13 cellular contexts compared by ENCODE assay signal in genomic region chr4:181971411-181971810, GRCh38.
A peak's percentile ranks its signal among the peaks of the same experiment; 100 is the strongest.
DNase-seq lines count a peak whose midpoint lies in the region; ATAC-seq and TF ChIP-seq lines count a peak whose summit lies in the region.
"Had no signal": no experiment of that assay in that cellular context is flagged by ENCODE, and none has a peak within 500 bp of the region (broad histone marks: within the 10 kb centered on the region; RNA-seq: fewer than 3 reads in every experiment).

No MANE protein-coding gene starts in this region.

- H4K20me1 ChIP-seq in IMR-90 (ENCODE audit: insufficient read depth, low read length): no peaks in the 10 kb centered on the region

- in situ Hi-C loops in IMR-90 (cut with MboI; ENCODE audit: low sequenced_read_pairs): no loop called here

- no TSS peak for BruUV-seq in IMR-90 (replicated peaks; lab: Mats Ljungman, UMichigan)

- no peak overlapping the region for H2BK5ac ChIP-seq in IMR-90 (ENCODE audit: low read depth, low read length, poor library complexity, severe bottlenecking)

- peaks cover 1 to 2% (median 2%) of the 10 kb centered on the region in 3 donors for H3K27me3 Mint-ChIP-seq in immature natural killer cell (ENCODE audit: low read depth in 3 of 3)

- H3K23ac ChIP-seq in IMR-90 (ENCODE audit: low read depth, low read length): no peak overlapping the region

- peak overlapping the region in 1 of 2 experiments; percentile 24; a peak in 1 of 4 replicates for H4K8ac ChIP-seq in IMR-90 (ENCODE audit: low read depth in 2 of 2, low read length in 2 of 2)

- no peaks in the 10 kb centered on the region for H3K79me1 ChIP-seq in IMR-90 (ENCODE audit: low read depth in 1 of 2, low read length in 2 of 2)

- peak overlapping the region in 3 of 6 donors; percentile 4 to 69 (median 30) for H3K27ac Mint-ChIP-seq in immature natural killer cell
- H3K27ac Mint-ChIP-seq: neural progenitor cell had no signal

- 0 out of 2 replicates have a peak overlapping the region, but pooled peaks have one; percentile 3 for H3K14ac ChIP-seq in IMR-90 (replicated peaks; ENCODE audit: low read depth, low read length)

- peaks cover 7 to 10% of the 10 kb centered on the region in 2 donors for H3K4me1 Mint-ChIP-seq in immature natural killer cell

- peak overlapping the region; percentile 42 to 79 (median 49) for H3K4me3 Mint-ChIP-seq in immature natural killer cell
- H3K4me3 Mint-ChIP-seq: neural progenitor cell had no signal

- peak overlapping the region; percentile 11; the same call in 1 of the 2 replicates for H2AK5ac ChIP-seq in IMR-90 (ENCODE audit: low read depth, low read length)

- no peak overlapping the region for H4K5ac ChIP-seq in IMR-90 (ENCODE audit: low read depth, low read length)

- H3K27ac ChIP-seq in IMR-90 (ENCODE audit: insufficient read depth, low read length): no peak overlapping the region
- no peak overlapping the region for H3K27ac ChIP-seq in psoas muscle
- H3K27ac ChIP-seq in SJCRH30: no peak overlapping the region
- H3K27ac ChIP-seq: gastroesophageal sphincter, neural progenitor cell, VCaP had no signal

- peaks cover 2 to 21% (median 5%) of the 10 kb centered on the region in 6 donors for H3K9me3 Mint-ChIP-seq in immature natural killer cell

- H2AFZ ChIP-seq in IMR-90 (replicated peaks; ENCODE audit: low read length, poor library complexity): no peak overlapping the region
- H2AFZ ChIP-seq: neural progenitor cell had no signal

- H3K18ac ChIP-seq in IMR-90 (ENCODE audit: low read depth, low read length): no peak overlapping the region

- TF ChIP-seq POLR2A in IMR-90 (IDR thresholded peaks at IDR 0.05; ENCODE audit: low read depth, low read length): no peak

- no peak for DNase-seq in IMR-90
- DNase-seq in immature natural killer cell: peak in 2 of 3 donors; percentile 1 to 14
- no peak for DNase-seq in NCI-H1436 (lab: John Stamatoyannopoulos, UW)
- no peak for DNase-seq in psoas muscle
- no peak for DNase-seq in SJCRH30
- no peak for DNase-seq in SK-N-DZ (ENCODE audit: low spot score)
- DNase-seq: aorta, DND-41 had no signal

- H3K9me3 ChIP-seq in IMR-90 (ENCODE audit: control insufficient read depth, insufficient read depth, low read length) (peaks cover 4% of the 10 kb centered on the region), psoas muscle (no peaks in the 10 kb centered on the region), SJCRH30 (replicated peaks) (no peaks in the 10 kb centered on the region)

- dilution Hi-C loops in IMR-90 (cut with HindIII; ENCODE audit: low sequenced_read_pairs, unreplicated experiment): no loop called here

- H3K27me3 ChIP-seq in IMR-90 (ENCODE audit: control insufficient read depth, insufficient read depth, low read length) (no peaks in the 10 kb centered on the region), psoas muscle (ENCODE audit: insufficient read depth in 3 of 3, low read length in 2 of 3) (no peaks in the 10 kb centered on the region), SJCRH30 (no peaks in the 10 kb centered on the region)
- H3K27me3 ChIP-seq: gastroesophageal sphincter, neural progenitor cell had no signal

- H3K4me3 ChIP-seq in IMR-90 (ENCODE audit: insufficient read depth, low read depth, low read length): no peak overlapping the region
- H3K4me3 ChIP-seq in psoas muscle: no peak overlapping the region
- H3K4me3 ChIP-seq in SJCRH30: no peak overlapping the region
- H3K4me3 ChIP-seq: gastroesophageal sphincter, neural progenitor cell had no signal

- H3K4me2 ChIP-seq in IMR-90 (ENCODE audit: low read depth, low read length): no peak overlapping the region
- H3K4me2 ChIP-seq: neural progenitor cell had no signal

- no peaks in the 10 kb centered on the region for H3K36me3 Mint-ChIP-seq in immature natural killer cell

- no CpG with 5 or more reads among the region's 4 CpGs for WGBS in IMR-90 (ENCODE audit: extremely low coverage in 2 of 2, insufficient read length in 1 of 2), 2 experiments
- WGBS in psoas muscle, 3 donors: 55 to 69% (median 59%) methylated on average over 4 of the region's 4 CpGs

- 0 out of 2 replicates have a peak overlapping the region, but pooled peaks have one; percentile 44 for H3K4ac ChIP-seq in IMR-90 (ENCODE audit: low read depth, low read length)

- TF ChIP-seq CTCF in IMR-90 (conservative IDR thresholded peaks at IDR 0.05; ENCODE audit: low read depth, low read length): no peak
- TF ChIP-seq CTCF in psoas muscle (IDR thresholded peaks at IDR 0.05): no peak

- ATAC-seq in GM18511 (IDR thresholded peaks at IDR 0.05; ENCODE audit: unreplicated experiment) (peak; percentile 84), GM21723 (IDR thresholded peaks at IDR 0.05; ENCODE audit: unreplicated experiment) (peak; percentile 77), IMR-90 (ENCODE audit: low read depth) (no peak), psoas muscle (no peak)
- ATAC-seq: gastroesophageal sphincter had no signal

- peak overlapping the region; percentile 22; the same call in 1 of the 2 replicates for H2BK120ac ChIP-seq in IMR-90 (ENCODE audit: low read depth, low read length)

- CTCF ChIA-PET in IMR-90 (lab: Yijun Ruan, JAX): no interaction called here

- no peak overlapping the region; the same call in 2 of the 3 replicates for H2BK15ac ChIP-seq in IMR-90 (ENCODE audit: low read depth, low read length)

- no peak overlapping the region for H4K91ac ChIP-seq in IMR-90 (ENCODE audit: insufficient read depth, low read depth, low read length)

- TF ChIP-seq RAD21 in IMR-90 (IDR thresholded peaks at IDR 0.05; ENCODE audit: low read length): no peak

- POLR2A ChIA-PET in IMR-90 (lab: Charles Lee; ENCODE audit: unreplicated experiment): no interaction called here

- intact Hi-C loops in IMR-90 (cut with micrococcal nuclease): no loop called here
- intact Hi-C loops in psoas muscle (cut with DNase I): no loop called here

- H3K9ac ChIP-seq in IMR-90 (ENCODE audit: low read depth, low read length): no peak overlapping the region
- H3K9ac ChIP-seq: neural progenitor cell had no signal

- peak overlapping the region; percentile 5; the same call in 1 of the 2 replicates for H2BK20ac ChIP-seq in IMR-90 (ENCODE audit: low read depth, low read length)

- H3K9me1 ChIP-seq in IMR-90 (ENCODE audit: insufficient read depth, low read length): peaks cover 7% of the 10 kb centered on the region

- H3K4me1 ChIP-seq in IMR-90 (ENCODE audit: control insufficient read depth, insufficient read depth, low read length) (peaks cover 9% of the 10 kb centered on the region), psoas muscle (no peaks in the 10 kb centered on the region), SJCRH30 (no peaks in the 10 kb centered on the region)
- H3K4me1 ChIP-seq: gastroesophageal sphincter had no signal

- no peaks in the 10 kb centered on the region for H3K36me3 ChIP-seq in IMR-90 (ENCODE audit: control insufficient read depth, insufficient read depth, low read length)
- H3K36me3 ChIP-seq in psoas muscle (ENCODE audit: insufficient read depth in 1 of 2, low read depth in 1 of 2): no peaks in the 10 kb centered on the region
- no peaks in the 10 kb centered on the region for H3K36me3 ChIP-seq in SJCRH30
- H3K36me3 ChIP-seq: gastroesophageal sphincter, neural progenitor cell had no signal

- no peak overlapping the region for H3K56ac ChIP-seq in IMR-90 (ENCODE audit: extremely low read depth, insufficient read depth, low read length)

- no peak overlapping the region for H2AK9ac ChIP-seq in IMR-90 (replicated peaks; ENCODE audit: low read depth, low read length, poor library complexity)

TF ChIP-seq in IMR-90, 13 proteins besides CTCF, POLR2A, EP300 and RAD21:
- TF ChIP-seq RFX5 (IDR thresholded peaks at IDR 0.05; ENCODE audit: low read depth, low read length): no peak
- no peak for TF ChIP-seq ELK1 (IDR thresholded peaks at IDR 0.05; ENCODE audit: borderline replicate concordance, low read depth, low read length)

Comparison
In these comparisons a context has a peak if more than half of its experiments do, and no peak if none do; other contexts are left out.
1. ATAC-seq: peak in GM18511 (single experiment) and GM21723 (single experiment); none in IMR-90 (single experiment) and psoas muscle (0 of 4).
2. DNase-seq: peak in immature natural killer cell (2 of 3); none in IMR-90 (single experiment), NCI-H1436 (single experiment), psoas muscle (0 of 2), SJCRH30 (0 of 2) and SK-N-DZ (single experiment).